Comparison of ENCODE assay signal across 8 cellular contexts in genomic region chr9:97013151-97014132, GRCh38. TPM values are rescaled to one million over a fixed set of nuclear protein-coding genes. Genes with fewer than 3 reads are reported as not detected.
A peak's percentile ranks its signal among the peaks of the same experiment; 100 is the strongest.
DNase-seq lines count a peak whose midpoint lies in the region; ATAC-seq and TF ChIP-seq lines count a peak whose summit lies in the region.
"Not testable (repeated sequence)": the region's sequence is repeated elsewhere in the genome, so short reads cannot be mapped to it uniquely, and the experiment has no call there.

No MANE protein-coding gene starts in this region.

- 0% methylated on average over 73 of the region's 97 CpGs for WGBS in HUES64

- H3K27ac ChIP-seq in HUES64 (ENCODE audit: low read depth, low read length) (peak overlapping the region; percentile 52; the same call in 1 of the 2 replicates), OCI-LY3 (ENCODE audit: low read length) (peak overlapping the region; percentile 54), epithelial cell of prostate (peak overlapping the region; percentile 69)

- not testable (repeated sequence) for H3K4me1 ChIP-seq in HUES64 (ENCODE audit: insufficient read depth, low read length); OCI-LY3 (ENCODE audit: low read length); mucosa of descending colon (ENCODE audit: low read depth)

- peak; percentile 78 for ATAC-seq in GM21526 (IDR thresholded peaks at IDR 0.05; ENCODE audit: low FRiP score, unreplicated experiment)
- ATAC-seq in mucosa of descending colon: peak; percentile 98

- H3K27me3 ChIP-seq in HUES64 (ENCODE audit: insufficient read depth, low read length); OCI-LY3 (ENCODE audit: low read depth, low read length): not testable (repeated sequence)

- H3K36me3 Mint-ChIP-seq in Calu3 (ENCODE audit: insufficient read depth, unreplicated experiment): peaks cover 13% of the 10 kb centered on the region

- H3K9ac ChIP-seq in HUES64 (ENCODE audit: low read depth, low read length) (peak overlapping the region; percentile 87), OCI-LY3 (ENCODE audit: low read length) (peak overlapping the region; percentile 65)

- H3K27me3 Mint-ChIP-seq in Calu3 (ENCODE audit: unreplicated experiment): not testable (repeated sequence)

- not testable (repeated sequence) for BruUV-seq in Calu3 (replicated peaks; lab: Mats Ljungman, UMichigan)

- not testable (repeated sequence) for H3K9me3 ChIP-seq in HUES64 (ENCODE audit: insufficient read depth, low read depth, low read length); OCI-LY3 (ENCODE audit: insufficient read depth, low read length); mucosa of descending colon

- H4K20me1 ChIP-seq in OCI-LY3 (ENCODE audit: insufficient read depth, low read length): not testable (repeated sequence)

- TF ChIP-seq CTCF in Calu3 (IDR thresholded peaks at IDR 0.05; ENCODE audit: unreplicated experiment); OCI-LY3 (IDR thresholded peaks at IDR 0.05; ENCODE audit: low read depth, low read length); mucosa of descending colon (IDR thresholded peaks at IDR 0.05): not testable (repeated sequence)

- H3K9me3 Mint-ChIP-seq in Calu3 (ENCODE audit: low read depth, unreplicated experiment): not testable (repeated sequence)

- H3K4me3 ChIP-seq in HUES64 (ENCODE audit: low read length) (peak overlapping the region; percentile 68), OCI-LY3 (ENCODE audit: low read length) (peak overlapping the region; percentile 71), mucosa of descending colon (peak overlapping the region; percentile 42)

- H3K79me2 ChIP-seq in OCI-LY3 (ENCODE audit: low read length): peaks cover 30% of the 10 kb centered on the region

- DNase-seq in Calu3 (peak; percentile 65), activated T-cell treated with anti-CD3 and anti-CD28 coated beads for 4 hours (peak; percentile 42), mucosa of descending colon (peak; percentile 80 to 86 (median 82))
- DNase-seq in epithelial cell of prostate (ENCODE audit: low read depth, low spot score): not testable (repeated sequence)
- peak; percentile 54 to 60 for DNase-seq in stimulated activated CD8-positive, alpha-beta memory T cell treated with anti-CD3 and anti-CD28 coated beads, Interleukin-2, amount 100 ng/mL, for 48 hours (ENCODE audit: low read depth in 2 of 2)

- intact Hi-C loops in Calu3 (cut with micrococcal nuclease; ENCODE audit: unreplicated experiment); mucosa of descending colon (cut with DNase I, micrococcal nuclease): not testable (repeated sequence)

- H3K4me3 Mint-ChIP-seq in Calu3 (ENCODE audit: low read depth, unreplicated experiment): peak overlapping the region; percentile 71

- CTCF ChIA-PET in Calu3 (lab: Charles Lee): not testable (repeated sequence)

- H3K4me2 ChIP-seq in OCI-LY3 (ENCODE audit: low read length): peak overlapping the region; percentile 64

- H3K36me3 ChIP-seq in HUES64 (ENCODE audit: insufficient read depth, low read length); OCI-LY3 (replicated peaks; ENCODE audit: low read depth, low read length); mucosa of descending colon (ENCODE audit: low read depth): not testable (repeated sequence)

- H3K4me1 Mint-ChIP-seq in Calu3 (ENCODE audit: low read depth, unreplicated experiment): not testable (repeated sequence)

- H3K27ac Mint-ChIP-seq in Calu3 (ENCODE audit: unreplicated experiment): not testable (repeated sequence)

- H2AFZ ChIP-seq in OCI-LY3 (ENCODE audit: low read depth, low read length): not testable (repeated sequence)

RNA-seq across cellular contexts. Expression of gene CTSV, which starts 25.5 kb away (rescaled TPM):
- total RNA-seq in Calu3 (2022) (21.4 and 23.3 TPM in 2 replicates), mucosa of descending colon (10 to 100 TPM in 1 of 3 donors, 1 to 10 TPM in 2; 1.5 to 17.8 (median 2.3) TPM)
- 59.2 TPM for polyA plus RNA-seq in HUES64 (2013, experiment 1 of 2)
- 52.2 TPM for polyA plus RNA-seq in HUES64 (2013, experiment 2 of 2)
